Comparison of ENCODE assay signal across 1 cellular context in the genomic region with DNA sequence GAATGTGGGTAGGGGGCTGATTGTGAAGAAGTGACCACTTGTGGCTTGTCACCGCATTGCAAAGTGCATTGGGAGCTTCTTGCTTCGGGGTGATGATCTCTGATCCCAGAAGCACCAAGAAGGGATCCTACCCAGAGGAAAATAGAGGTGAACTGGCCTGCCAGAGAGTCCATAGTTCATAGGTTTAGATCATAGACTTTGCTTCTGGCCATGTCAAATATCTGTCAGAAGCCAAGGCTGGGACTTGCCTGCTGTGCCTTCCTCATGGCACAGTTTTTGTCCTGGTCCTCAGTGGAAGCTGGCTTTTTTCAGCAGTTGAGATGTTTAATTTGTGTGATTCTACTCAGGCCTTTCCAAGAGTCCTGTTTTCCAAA.
TF ChIP-seq lines count a peak whose summit lies in the region.

No MANE protein-coding gene starts in this region.

TF ChIP-seq in GM23338, 12 proteins besides CTCF, POLR2A, EP300 and RAD21 (continued from another document):
- TF ChIP-seq, protein P1, sequence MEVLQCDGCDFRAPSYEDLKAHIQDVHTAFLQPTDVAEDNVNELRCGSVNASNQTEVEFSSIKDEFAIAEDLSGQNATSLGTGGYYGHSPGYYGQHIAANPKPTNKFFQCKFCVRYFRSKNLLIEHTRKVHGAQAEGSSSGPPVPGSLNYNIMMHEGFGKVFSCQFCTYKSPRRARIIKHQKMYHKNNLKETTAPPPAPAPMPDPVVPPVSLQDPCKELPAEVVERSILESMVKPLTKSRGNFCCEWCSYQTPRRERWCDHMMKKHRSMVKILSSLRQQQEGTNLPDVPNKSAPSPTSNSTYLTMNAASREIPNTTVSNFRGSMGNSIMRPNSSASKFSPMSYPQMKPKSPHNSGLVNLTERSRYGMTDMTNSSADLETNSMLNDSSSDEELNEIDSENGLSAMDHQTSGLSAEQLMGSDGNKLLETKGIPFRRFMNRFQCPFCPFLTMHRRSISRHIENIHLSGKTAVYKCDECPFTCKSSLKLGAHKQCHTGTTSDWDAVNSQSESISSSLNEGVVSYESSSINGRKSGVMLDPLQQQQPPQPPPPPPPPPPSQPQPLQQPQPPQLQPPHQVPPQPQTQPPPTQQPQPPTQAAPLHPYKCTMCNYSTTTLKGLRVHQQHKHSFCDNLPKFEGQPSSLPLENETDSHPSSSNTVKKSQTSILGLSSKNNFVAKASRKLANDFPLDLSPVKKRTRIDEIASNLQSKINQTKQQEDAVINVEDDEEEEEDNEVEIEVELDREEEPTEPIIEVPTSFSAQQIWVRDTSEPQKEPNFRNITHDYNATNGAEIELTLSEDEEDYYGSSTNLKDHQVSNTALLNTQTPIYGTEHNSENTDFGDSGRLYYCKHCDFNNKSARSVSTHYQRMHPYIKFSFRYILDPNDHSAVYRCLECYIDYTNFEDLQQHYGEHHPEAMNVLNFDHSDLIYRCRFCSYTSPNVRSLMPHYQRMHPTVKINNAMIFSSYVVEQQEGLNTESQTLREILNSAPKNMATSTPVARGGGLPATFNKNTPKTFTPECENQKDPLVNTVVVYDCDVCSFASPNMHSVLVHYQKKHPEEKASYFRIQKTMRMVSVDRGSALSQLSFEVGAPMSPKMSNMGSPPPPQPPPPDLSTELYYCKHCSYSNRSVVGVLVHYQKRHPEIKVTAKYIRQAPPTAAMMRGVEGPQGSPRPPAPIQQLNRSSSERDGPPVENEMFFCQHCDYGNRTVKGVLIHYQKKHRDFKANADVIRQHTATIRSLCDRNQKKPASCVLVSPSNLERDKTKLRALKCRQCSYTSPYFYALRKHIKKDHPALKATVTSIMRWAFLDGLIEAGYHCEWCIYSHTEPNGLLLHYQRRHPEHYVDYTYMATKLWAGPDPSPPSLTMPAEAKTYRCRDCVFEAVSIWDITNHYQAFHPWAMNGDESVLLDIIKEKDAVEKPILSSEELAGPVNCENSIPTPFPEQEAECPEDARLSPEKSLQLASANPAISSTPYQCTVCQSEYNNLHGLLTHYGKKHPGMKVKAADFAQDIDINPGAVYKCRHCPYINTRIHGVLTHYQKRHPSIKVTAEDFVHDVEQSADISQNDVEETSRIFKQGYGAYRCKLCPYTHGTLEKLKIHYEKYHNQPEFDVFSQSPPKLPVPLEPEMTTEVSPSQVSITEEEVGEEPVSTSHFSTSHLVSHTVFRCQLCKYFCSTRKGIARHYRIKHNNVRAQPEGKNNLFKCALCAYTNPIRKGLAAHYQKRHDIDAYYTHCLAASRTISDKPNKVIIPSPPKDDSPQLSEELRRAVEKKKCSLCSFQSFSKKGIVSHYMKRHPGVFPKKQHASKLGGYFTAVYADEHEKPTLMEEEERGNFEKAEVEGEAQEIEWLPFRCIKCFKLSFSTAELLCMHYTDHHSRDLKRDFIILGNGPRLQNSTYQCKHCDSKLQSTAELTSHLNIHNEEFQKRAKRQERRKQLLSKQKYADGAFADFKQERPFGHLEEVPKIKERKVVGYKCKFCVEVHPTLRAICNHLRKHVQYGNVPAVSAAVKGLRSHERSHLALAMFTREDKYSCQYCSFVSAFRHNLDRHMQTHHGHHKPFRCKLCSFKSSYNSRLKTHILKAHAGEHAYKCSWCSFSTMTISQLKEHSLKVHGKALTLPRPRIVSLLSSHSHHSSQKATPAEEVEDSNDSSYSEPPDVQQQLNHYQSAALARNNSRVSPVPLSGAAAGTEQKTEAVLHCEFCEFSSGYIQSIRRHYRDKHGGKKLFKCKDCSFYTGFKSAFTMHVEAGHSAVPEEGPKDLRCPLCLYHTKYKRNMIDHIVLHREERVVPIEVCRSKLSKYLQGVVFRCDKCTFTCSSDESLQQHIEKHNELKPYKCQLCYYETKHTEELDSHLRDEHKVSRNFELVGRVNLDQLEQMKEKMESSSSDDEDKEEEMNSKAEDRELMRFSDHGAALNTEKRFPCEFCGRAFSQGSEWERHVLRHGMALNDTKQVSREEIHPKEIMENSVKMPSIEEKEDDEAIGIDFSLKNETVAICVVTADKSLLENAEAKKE (CRISPR knock-in tag; IDR thresholded peaks at IDR 0.05) = no peak
- TF ChIP-seq JUNB (IDR thresholded peaks at IDR 0.05; ENCODE audit: unreplicated experiment) (no peak), ZNF114 (CRISPR knock-in tag; IDR thresholded peaks at IDR 0.05) (no peak), STAT1 (IDR thresholded peaks at IDR 0.05; ENCODE audit: unreplicated experiment) (no peak), NANOG (IDR thresholded peaks at IDR 0.05; ENCODE audit: borderline replicate concordance) (no peak), EZH2 (IDR thresholded peaks at IDR 0.05; ENCODE audit: low read depth, unreplicated experiment) (no peak)
- TF ChIP-seq, protein P2, sequence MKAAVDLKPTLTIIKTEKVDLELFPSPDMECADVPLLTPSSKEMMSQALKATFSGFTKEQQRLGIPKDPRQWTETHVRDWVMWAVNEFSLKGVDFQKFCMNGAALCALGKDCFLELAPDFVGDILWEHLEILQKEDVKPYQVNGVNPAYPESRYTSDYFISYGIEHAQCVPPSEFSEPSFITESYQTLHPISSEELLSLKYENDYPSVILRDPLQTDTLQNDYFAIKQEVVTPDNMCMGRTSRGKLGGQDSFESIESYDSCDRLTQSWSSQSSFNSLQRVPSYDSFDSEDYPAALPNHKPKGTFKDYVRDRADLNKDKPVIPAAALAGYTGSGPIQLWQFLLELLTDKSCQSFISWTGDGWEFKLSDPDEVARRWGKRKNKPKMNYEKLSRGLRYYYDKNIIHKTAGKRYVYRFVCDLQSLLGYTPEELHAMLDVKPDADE (IDR thresholded peaks at IDR 0.05) = no peak
- TF ChIP-seq, protein P3, sequence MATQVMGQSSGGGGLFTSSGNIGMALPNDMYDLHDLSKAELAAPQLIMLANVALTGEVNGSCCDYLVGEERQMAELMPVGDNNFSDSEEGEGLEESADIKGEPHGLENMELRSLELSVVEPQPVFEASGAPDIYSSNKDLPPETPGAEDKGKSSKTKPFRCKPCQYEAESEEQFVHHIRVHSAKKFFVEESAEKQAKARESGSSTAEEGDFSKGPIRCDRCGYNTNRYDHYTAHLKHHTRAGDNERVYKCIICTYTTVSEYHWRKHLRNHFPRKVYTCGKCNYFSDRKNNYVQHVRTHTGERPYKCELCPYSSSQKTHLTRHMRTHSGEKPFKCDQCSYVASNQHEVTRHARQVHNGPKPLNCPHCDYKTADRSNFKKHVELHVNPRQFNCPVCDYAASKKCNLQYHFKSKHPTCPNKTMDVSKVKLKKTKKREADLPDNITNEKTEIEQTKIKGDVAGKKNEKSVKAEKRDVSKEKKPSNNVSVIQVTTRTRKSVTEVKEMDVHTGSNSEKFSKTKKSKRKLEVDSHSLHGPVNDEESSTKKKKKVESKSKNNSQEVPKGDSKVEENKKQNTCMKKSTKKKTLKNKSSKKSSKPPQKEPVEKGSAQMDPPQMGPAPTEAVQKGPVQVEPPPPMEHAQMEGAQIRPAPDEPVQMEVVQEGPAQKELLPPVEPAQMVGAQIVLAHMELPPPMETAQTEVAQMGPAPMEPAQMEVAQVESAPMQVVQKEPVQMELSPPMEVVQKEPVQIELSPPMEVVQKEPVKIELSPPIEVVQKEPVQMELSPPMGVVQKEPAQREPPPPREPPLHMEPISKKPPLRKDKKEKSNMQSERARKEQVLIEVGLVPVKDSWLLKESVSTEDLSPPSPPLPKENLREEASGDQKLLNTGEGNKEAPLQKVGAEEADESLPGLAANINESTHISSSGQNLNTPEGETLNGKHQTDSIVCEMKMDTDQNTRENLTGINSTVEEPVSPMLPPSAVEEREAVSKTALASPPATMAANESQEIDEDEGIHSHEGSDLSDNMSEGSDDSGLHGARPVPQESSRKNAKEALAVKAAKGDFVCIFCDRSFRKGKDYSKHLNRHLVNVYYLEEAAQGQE (IDR thresholded peaks at IDR 0.05; ENCODE audit: unreplicated experiment) = no peak
